Comparison of ENCODE assay signal across 8 cellular contexts in the genomic region with DNA sequence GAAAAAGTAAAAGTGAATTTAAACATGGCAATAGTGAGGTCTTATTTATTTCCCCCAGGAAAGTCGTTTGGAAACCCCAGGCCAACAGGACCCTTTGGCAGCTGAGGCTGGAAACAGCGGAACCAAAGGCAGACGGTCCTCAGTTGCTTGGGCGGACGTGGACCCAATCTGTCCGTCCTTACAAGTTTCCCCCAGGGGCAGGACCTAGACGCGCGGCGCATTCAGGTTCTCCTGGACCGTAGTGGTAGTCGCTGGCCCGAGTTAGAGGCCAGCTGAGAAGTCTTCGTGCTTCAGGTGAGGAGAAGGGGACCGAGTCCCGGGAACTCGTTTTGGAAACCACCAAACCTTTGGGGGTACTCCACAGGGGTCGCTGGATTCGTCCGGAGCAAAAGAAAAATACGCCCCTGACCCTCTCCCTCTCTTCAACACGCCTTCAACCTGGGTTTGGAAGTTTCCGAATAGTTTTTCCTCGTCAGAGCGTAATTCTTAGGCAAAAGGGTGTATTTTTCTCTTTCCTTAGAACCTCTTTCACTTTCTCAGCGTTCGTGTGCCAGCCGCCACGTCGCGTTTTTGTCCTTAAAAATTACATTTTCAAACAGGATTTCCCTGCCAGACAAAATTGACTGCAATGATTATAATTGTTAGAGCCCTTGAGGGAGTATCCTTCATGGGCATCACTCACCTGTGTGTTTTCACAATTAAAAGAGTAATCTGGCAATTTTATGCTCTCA. TPM values are rescaled to one million over a fixed set of nuclear protein-coding genes. Genes with fewer than 3 reads are reported as not detected.
A peak's percentile ranks its signal among the peaks of the same experiment; 100 is the strongest.
DNase-seq lines count a peak whose midpoint lies in the region; ATAC-seq and TF ChIP-seq lines count a peak whose summit lies in the region.

No MANE protein-coding gene starts in this region.

- H3K36me3 Mint-ChIP-seq in CD4-positive, alpha-beta memory T cell: peaks cover 16 to 38% of the 10 kb centered on the region in 2 donors

- peak overlapping the region; percentile 88 for H3K27ac ChIP-seq in CD4-positive, alpha-beta memory T cell (ENCODE audit: low read depth, low read length)

- peak; percentile 41 for ATAC-seq in GM19395 (IDR thresholded peaks at IDR 0.05; ENCODE audit: unreplicated experiment)
- peak; percentile 34 for ATAC-seq in HG03571 (IDR thresholded peaks at IDR 0.05; ENCODE audit: unreplicated experiment)

- CTCF ChIA-PET in CD4-positive, alpha-beta memory T cell (lab: Charles Lee; ENCODE audit: partially characterized antibody): no interaction called here

- no peaks in the 10 kb centered on the region for H3K27me3 ChIP-seq in CD4-positive, alpha-beta memory T cell (ENCODE audit: insufficient read depth, low read length)
- no peaks in the 10 kb centered on the region for H3K27me3 ChIP-seq in NT2/D1 (ENCODE audit: insufficient read depth, insufficient read length)

- peak overlapping the region; percentile 36 to 72 for H3K4me3 ChIP-seq in CD4-positive, alpha-beta memory T cell (ENCODE audit: low read length in 2 of 2)
- H3K4me3 ChIP-seq in NT2/D1 (ENCODE audit: insufficient read length, low read depth): peak overlapping the region; percentile 76
- peak overlapping the region; percentile 62 for H3K4me3 ChIP-seq in epithelial cell of esophagus (ENCODE audit: low read length)

- H3K4me1 Mint-ChIP-seq in CD4-positive, alpha-beta memory T cell: peaks cover 38 to 73% (median 58%) of the 10 kb centered on the region in 4 donors

- no peaks in the 10 kb centered on the region for H3K9me3 ChIP-seq in CD4-positive, alpha-beta memory T cell (ENCODE audit: control insufficient read depth in 1 of 2, low read length in 2 of 2)
- H3K9me3 ChIP-seq in NT2/D1 (ENCODE audit: insufficient read depth, low read length): no peaks in the 10 kb centered on the region

- peaks cover 0 to 2% (median 0%) of the 10 kb centered on the region in 8 donors for H3K9me3 Mint-ChIP-seq in CD4-positive, alpha-beta memory T cell

- H3K4me3 Mint-ChIP-seq in CD4-positive, alpha-beta memory T cell: peak overlapping the region; percentile 91 to 99 (median 96)

- TF ChIP-seq CTCF in epithelial cell of esophagus (IDR thresholded peaks at IDR 0.05; ENCODE audit: insufficient read depth, low read depth, low read length, missing control alignments): no peak

- peak; percentile 39 to 53 (median 45) for DNase-seq in CD4-positive, alpha-beta memory T cell
- peak; percentile 32 for DNase-seq in NT2/D1 (ENCODE audit: low read depth, low spot score)
- peak; percentile 58 for DNase-seq in activated CD8-positive, alpha-beta memory T cell treated with anti-CD3 and anti-CD28 coated beads, Interleukin-2, amount 50 U/mL, for 4 hours
- peak; percentile 81 for DNase-seq in epithelial cell of esophagus (ENCODE audit: low read depth)
- DNase-seq in middle frontal gyrus (ENCODE audit: extremely low spot score, low spot score): peak; percentile 41
- DNase-seq in stimulated activated CD8-positive, alpha-beta memory T cell treated with anti-CD3 and anti-CD28 coated beads, Interleukin-2, amount 100 ng/mL, for 48 hours (ENCODE audit: low read depth in 2 of 2): peak; percentile 38 to 51

- H3K36me3 ChIP-seq in CD4-positive, alpha-beta memory T cell (ENCODE audit: insufficient read depth, low read length): no peaks in the 10 kb centered on the region
- H3K36me3 ChIP-seq in NT2/D1 (ENCODE audit: insufficient read depth, insufficient read length, low read length): peaks cover 15% of the 10 kb centered on the region

- intact Hi-C loops in CD4-positive, alpha-beta memory T cell (cut with micrococcal nuclease): no loop called here

- no peaks in the 10 kb centered on the region for H3K27me3 Mint-ChIP-seq in CD4-positive, alpha-beta memory T cell

- peak overlapping the region; percentile 95 to 100 (median 99) for H3K27ac Mint-ChIP-seq in CD4-positive, alpha-beta memory T cell

- POLR2A ChIA-PET in CD4-positive, alpha-beta memory T cell (lab: Charles Lee; ENCODE audit: partially characterized antibody): interaction anchor here (1.6 to 2.0 kb wide), 2 partner anchors 9 to 13 kb away, joined by 4 to 5 read pairs; no protein-coding TSS in a partner anchor

- H3K4me1 ChIP-seq in CD4-positive, alpha-beta memory T cell (ENCODE audit: insufficient read depth, low read length): peaks cover 56% of the 10 kb centered on the region
- H3K4me1 ChIP-seq in NT2/D1 (ENCODE audit: insufficient read depth, insufficient read length): no peaks in the 10 kb centered on the region

- H3K9ac ChIP-seq in NT2/D1 (ENCODE audit: insufficient read length, low read depth): peak overlapping the region; percentile 89

RNA-seq across cellular contexts. Expression of a gene that starts 2.1 kb away (rescaled TPM):
- 10 to 100 TPM; 11.8 to 14.0 TPM for total RNA-seq in CD4-positive, alpha-beta memory T cell
- polyA plus RNA-seq in CD4-positive, alpha-beta memory T cell: 1 to 10 TPM; 6.6 to 7.3 TPM

RNA-seq across cellular contexts. Expression of a gene that starts 2.3 kb away (rescaled TPM):
- total RNA-seq in CD4-positive, alpha-beta memory T cell: 1 to 10 TPM in 1 of 2 experiments, under 1 TPM in 1; 0.81 to 1.1 TPM
- 1 to 10 TPM in 1 of 2 donors, under 1 TPM in 1; 0.50 to 1.7 TPM for polyA plus RNA-seq in CD4-positive, alpha-beta memory T cell

Comparison
In these comparisons a context has a peak if more than half of its experiments do, and no peak if none do; other contexts are left out.
1. Peak in every context shown above with its lines: DNase-seq, ATAC-seq, H3K4me3 ChIP-seq and H3K27ac ChIP-seq.